In genomic region chr2:230131366-230131765, GRCh38 we compare ENCODE assay signal across 17 cellular contexts.
DNase-seq lines count a peak whose midpoint lies in the region; ATAC-seq and TF ChIP-seq lines count a peak whose summit lies in the region.
"Had no signal": no experiment of that assay in that cellular context is flagged by ENCODE, and none has a peak within 500 bp of the region (broad histone marks: within the 10 kb centered on the region; RNA-seq: fewer than 3 reads in every experiment).

No MANE protein-coding gene starts in this region.

- H3K27ac ChIP-seq in right cardiac atrium (ENCODE audit: low read length) (peak overlapping the region; percentile 37), psoas muscle (peak overlapping the region; percentile 51), vagina (peak overlapping the region; percentile 62)
- H3K27ac ChIP-seq: cardiac muscle cell had no signal

- no peak for TF ChIP-seq POLR2A in vagina (IDR thresholded peaks at IDR 0.05)

- no peaks in the 10 kb centered on the region for H3K4me1 ChIP-seq in right cardiac atrium (ENCODE audit: control insufficient read depth, insufficient read depth, low read length)
- H3K4me1 ChIP-seq in psoas muscle = peaks cover 11% of the 10 kb centered on the region
- peaks cover 21% of the 10 kb centered on the region for H3K4me1 ChIP-seq in vagina

- H3K36me3 ChIP-seq in psoas muscle (ENCODE audit: insufficient read depth in 1 of 2, low read depth in 1 of 2) (no peaks in the 10 kb centered on the region), vagina (no peaks in the 10 kb centered on the region)
- H3K36me3 ChIP-seq: cardiac muscle cell had no signal

- H3K4me3 ChIP-seq in right cardiac atrium (ENCODE audit: low read length) = no peak overlapping the region
- H3K4me3 ChIP-seq in psoas muscle = no peak overlapping the region
- H3K4me3 ChIP-seq in vagina = no peak overlapping the region
- H3K4me3 ChIP-seq: cardiac muscle cell had no signal

- DNase-seq in Right ventricle myocardium inferior (ENCODE audit: missing footprints) = no peak
- no peak for DNase-seq in cardiac septum (ENCODE audit: low spot score)
- peak in 1 of 3 donors; percentile 49 for DNase-seq in right cardiac atrium
- no peak for DNase-seq in psoas muscle
- DNase-seq in vagina (ENCODE audit: extremely low spot score in 2 of 2) = no peak
- no peak for DNase-seq in hippocampal formation (lab: John Stamatoyannopoulos, UW)
- DNase-seq in occipital lobe (lab: John Stamatoyannopoulos, UW) = no peak
- DNase-seq: activated CD4-positive, alpha-beta T cell treated with anti-CD3 and anti-CD28 coated beads, Interleukin-2, amount 50 U/mL, for 48 hours; activated T-cell treated with anti-CD3 and anti-CD28 coated beads, Interleukin-2, amount 50 U/mL, for 48 hours; DMS79; effector memory CD8-positive, alpha-beta T cell; mammary epithelial cell; NCI-H526; OCI-M1; stimulated activated CD4-positive, alpha-beta T cell treated with anti-CD3 and anti-CD28 coated beads, Interleukin-4, amount 100 ng/mL, for 24 hours had no signal

- peaks cover 2% of the 10 kb centered on the region for H3K9me3 ChIP-seq in right cardiac atrium (ENCODE audit: control insufficient read depth, low read length)
- H3K9me3 ChIP-seq in psoas muscle = no peaks in the 10 kb centered on the region
- H3K9me3 ChIP-seq in vagina = no peaks in the 10 kb centered on the region

- WGBS in right cardiac atrium = 70% methylated on average over 4 of the region's 4 CpGs
- 68 to 74% (median 69%) methylated on average over 4 of the region's 4 CpGs for WGBS in psoas muscle, 3 donors

- H3K27me3 ChIP-seq in right cardiac atrium (ENCODE audit: control insufficient read depth, insufficient read depth) (no peaks in the 10 kb centered on the region), psoas muscle (ENCODE audit: insufficient read depth in 3 of 3, low read length in 2 of 3) (no peaks in the 10 kb centered on the region), vagina (no peaks in the 10 kb centered on the region)
- H3K27me3 ChIP-seq: cardiac muscle cell had no signal

- ATAC-seq in Right ventricle myocardium inferior (peak; percentile 65), right cardiac atrium (peak in 1 of 2 donors; percentile 71), psoas muscle (no peak), GM21786 (IDR thresholded peaks at IDR 0.05; ENCODE audit: unreplicated experiment) (no peak)
- ATAC-seq: effector memory CD8-positive, alpha-beta T cell had no signal

- TF ChIP-seq CTCF in psoas muscle (IDR thresholded peaks at IDR 0.05) (no peak), vagina (IDR thresholded peaks at IDR 0.05) (no peak)

- intact Hi-C loops in Right ventricle myocardium inferior (cut with DNase I) (loop anchor here (5.0 kb wide), 1 partner anchor 64 kb away; the partner anchor contains the start of gene SLC16A14), cardiac septum (cut with DNase I) (loop anchor here (2.0 kb wide), 1 partner anchor 65 kb away; no protein-coding TSS in a partner anchor), right cardiac atrium (cut with DNase I) (no loop called here), psoas muscle (cut with DNase I) (no loop called here), vagina (cut with DNase I) (no loop called here)

Comparison
In these comparisons a context has a peak if more than half of its experiments do, and no peak if none do; other contexts are left out.
1. intact Hi-C loops: an anchor here in Right ventricle myocardium inferior (5.0 kb wide) and cardiac septum (2.0 kb wide); none called in right cardiac atrium, psoas muscle and vagina.